22 cellular contexts compared by ENCODE assay signal in genomic region chr13:106874308-106874707, GRCh38.
"Had no signal": no experiment of that assay in that cellular context is flagged by ENCODE, and none has a peak within 500 bp of the region (broad histone marks: within the 10 kb centered on the region; RNA-seq: fewer than 3 reads in every experiment).

No MANE protein-coding gene starts in this region.

- H3K27me3 ChIP-seq: cardiac muscle cell, stomach, vagina had no signal

- FAIRE-seq: frontal cortex, kidney had no signal

- DNase-seq: activated CD4-positive, alpha-beta T cell treated with anti-CD3 and anti-CD28 coated beads, Interleukin-2, amount 10 ng/mL, durations not matched to agents 7 days and 5 days; activated CD4-positive, CD25-positive, alpha-beta regulatory T cell treated with anti-CD3 and anti-CD28 coated beads, Interleukin-2, amount 50 U/mL, for 72 hours; activated CD8-positive, alpha-beta memory T cell treated with anti-CD3 and anti-CD28 coated beads, Interleukin-2, amount 10 ng/mL, durations not matched to agents 7 days and 5 days; activated CD8-positive, alpha-beta T cell treated with anti-CD3 and anti-CD28 coated beads for 36 hours; activated effector memory CD4-positive, alpha-beta T cell treated with anti-CD3 and anti-CD28 coated beads, Interleukin-2, amount 50 U/mL, for 16 hours; activated naive CD4-positive, alpha-beta T cell treated with anti-CD3 and anti-CD28 coated beads, Interleukin-2, amount 10 ng/mL, durations not matched to agents 7 days and 5 days; activated T-cell treated with anti-CD3 and anti-CD28 coated beads for 4 hours; kidney; naive B cell; retina; stimulated activated CD4-positive, alpha-beta T cell treated with anti-CD3 and anti-CD28 coated beads, Interleukin-2, amount 100 ng/mL, for 24 hours; stomach; T-helper 2 cell; trophoblast cell; WERI-Rb-1 had no signal

- H3K36me3 ChIP-seq: cardiac muscle cell, stomach, vagina, WERI-Rb-1 had no signal

- H3K4me1 Mint-ChIP-seq: activated CD4-positive, alpha-beta T cell treated with anti-CD3 and anti-CD28 coated beads, Interleukin-2, amount 10 ng/mL, durations not matched to agents 7 days and 5 days; activated CD8-positive, alpha-beta memory T cell treated with anti-CD3 and anti-CD28 coated beads, Interleukin-2, amount 10 ng/mL, durations not matched to agents 7 days and 5 days; activated naive CD4-positive, alpha-beta T cell treated with anti-CD3 and anti-CD28 coated beads, Interleukin-2, amount 10 ng/mL, durations not matched to agents 7 days and 5 days; naive B cell; stimulated activated memory B cell treated with anti-CD40 and anti-IgM and Interleukin-4, amounts not matched to agents 10 μg/mL and 1 μg/mL and 100 μg/mL, for 72 hours had no signal

- H3K9me3 Mint-ChIP-seq: activated CD8-positive, alpha-beta T cell treated with anti-CD3 and anti-CD28 coated beads for 36 hours; naive B cell had no signal

- H3K27ac Mint-ChIP-seq: activated CD4-positive, alpha-beta T cell treated with anti-CD3 and anti-CD28 coated beads, Interleukin-2, amount 10 ng/mL, durations not matched to agents 7 days and 5 days; activated CD8-positive, alpha-beta memory T cell treated with anti-CD3 and anti-CD28 coated beads, Interleukin-2, amount 10 ng/mL, durations not matched to agents 7 days and 5 days; activated CD8-positive, alpha-beta T cell treated with anti-CD3 and anti-CD28 coated beads for 36 hours; activated naive CD4-positive, alpha-beta T cell treated with anti-CD3 and anti-CD28 coated beads, Interleukin-2, amount 10 ng/mL, durations not matched to agents 7 days and 5 days; naive B cell; progenitor cell of endocrine pancreas; stimulated activated memory B cell treated with anti-CD40 and anti-IgM and Interleukin-4, amounts not matched to agents 10 μg/mL and 1 μg/mL and 100 μg/mL, for 72 hours had no signal

- H3K27ac ChIP-seq: cardiac muscle cell, vagina, WERI-Rb-1 had no signal

- H3K4me3 ChIP-seq: cardiac muscle cell, lung, skin epidermis, stomach, vagina had no signal

- H3K4me3 Mint-ChIP-seq: activated CD4-positive, alpha-beta T cell treated with anti-CD3 and anti-CD28 coated beads, Interleukin-2, amount 10 ng/mL, durations not matched to agents 7 days and 5 days; activated CD8-positive, alpha-beta memory T cell treated with anti-CD3 and anti-CD28 coated beads, Interleukin-2, amount 10 ng/mL, durations not matched to agents 7 days and 5 days; activated CD8-positive, alpha-beta T cell treated with anti-CD3 and anti-CD28 coated beads for 36 hours; activated naive CD4-positive, alpha-beta T cell treated with anti-CD3 and anti-CD28 coated beads, Interleukin-2, amount 10 ng/mL, durations not matched to agents 7 days and 5 days; naive B cell; stimulated activated memory B cell treated with anti-CD40 and anti-IgM and Interleukin-4, amounts not matched to agents 10 μg/mL and 1 μg/mL and 100 μg/mL, for 72 hours had no signal

- H3K36me3 Mint-ChIP-seq: activated CD8-positive, alpha-beta memory T cell treated with anti-CD3 and anti-CD28 coated beads, Interleukin-2, amount 10 ng/mL, durations not matched to agents 7 days and 5 days; activated naive CD4-positive, alpha-beta T cell treated with anti-CD3 and anti-CD28 coated beads, Interleukin-2, amount 10 ng/mL, durations not matched to agents 7 days and 5 days; naive B cell; stimulated activated memory B cell treated with anti-CD40 and anti-IgM and Interleukin-4, amounts not matched to agents 10 μg/mL and 1 μg/mL and 100 μg/mL, for 72 hours had no signal

- H3K9me3 ChIP-seq: stomach, vagina had no signal

- H3K27me3 Mint-ChIP-seq: activated CD4-positive, alpha-beta T cell treated with anti-CD3 and anti-CD28 coated beads, Interleukin-2, amount 10 ng/mL, durations not matched to agents 7 days and 5 days; activated CD8-positive, alpha-beta memory T cell treated with anti-CD3 and anti-CD28 coated beads, Interleukin-2, amount 10 ng/mL, durations not matched to agents 7 days and 5 days; activated CD8-positive, alpha-beta T cell treated with anti-CD3 and anti-CD28 coated beads for 36 hours; activated naive CD4-positive, alpha-beta T cell treated with anti-CD3 and anti-CD28 coated beads, Interleukin-2, amount 10 ng/mL, durations not matched to agents 7 days and 5 days; naive B cell; progenitor cell of endocrine pancreas; stimulated activated memory B cell treated with anti-CD40 and anti-IgM and Interleukin-4, amounts not matched to agents 10 μg/mL and 1 μg/mL and 100 μg/mL, for 72 hours had no signal

- ATAC-seq: activated CD8-positive, alpha-beta memory T cell treated with anti-CD3 and anti-CD28 coated beads, Interleukin-2, amount 10 ng/mL, durations not matched to agents 7 days and 5 days; activated CD8-positive, alpha-beta T cell treated with anti-CD3 and anti-CD28 coated beads for 36 hours; stimulated activated memory B cell treated with anti-CD40 and anti-IgM and Interleukin-4, amounts not matched to agents 10 μg/mL and 1 μg/mL and 100 μg/mL, for 72 hours had no signal
